1 cellular context compared by ENCODE assay signal in genomic region chr9:137459601-137460362, GRCh38.
TF ChIP-seq lines count a peak whose summit lies in the region.

No MANE protein-coding gene starts in this region.

TF ChIP-seq in SK-N-SH treated with all-trans-retinoic acid at 6 μM for 48 hours, 23 proteins besides CTCF, POLR2A, EP300 and RAD21 (continued from another document):
- no peak for TF ChIP-seq CSRNP3 (CRISPR knock-in tag; IDR thresholded peaks at IDR 0.05)
- no peak for TF ChIP-seq TOX (CRISPR knock-in tag; IDR thresholded peaks at IDR 0.05; ENCODE audit: borderline replicate concordance)
- no peak for TF ChIP-seq SNAI2 (CRISPR knock-in tag; IDR thresholded peaks at IDR 0.05)
- TF ChIP-seq ESRRG (CRISPR knock-in tag; IDR thresholded peaks at IDR 0.05): no peak
- TF ChIP-seq ZNF565 (CRISPR knock-in tag; conservative IDR thresholded peaks at IDR 0.05; ENCODE audit: low read depth): no peak
- TF ChIP-seq RARB (CRISPR knock-in tag; IDR thresholded peaks at IDR 0.05): no peak
- no peak for TF ChIP-seq ZC3H10 (CRISPR knock-in tag; IDR thresholded peaks at IDR 0.05)
